ENCODE assay signal across 9 cellular contexts in genomic region chr1:200888349-200888838, GRCh38. TPM values are rescaled to one million over a fixed set of nuclear protein-coding genes. Genes with fewer than 3 reads are reported as not detected.
DNase-seq lines count a peak whose midpoint lies in the region; ATAC-seq and TF ChIP-seq lines count a peak whose summit lies in the region.
"Had no signal": no experiment of that assay in that cellular context is flagged by ENCODE, and none has a peak within 500 bp of the region (broad histone marks: within the 10 kb centered on the region; RNA-seq: fewer than 3 reads in every experiment).

No MANE protein-coding gene starts in this region.

- H3K4me3 ChIP-seq in KMS-11 (IDR thresholded peaks at IDR 0.05; ENCODE audit: insufficient read depth, low read depth, low read length) (peak overlapping the region; percentile 66), mucosa of descending colon (no peak overlapping the region)

- peak overlapping the region; percentile 54 for H3K27ac ChIP-seq in KMS-11

- ATAC-seq in GM21529 (IDR thresholded peaks at IDR 0.05; ENCODE audit: unreplicated experiment) (peak; percentile 90), mucosa of descending colon (peak; percentile 51)
- peak; percentile 88 for ATAC-seq in activated CD8-positive, alpha-beta T cell treated with anti-CD3 and anti-CD28 coated beads for 36 hours

- H3K36me3 ChIP-seq in KMS-11 (ENCODE audit: insufficient read depth) = no peaks in the 10 kb centered on the region
- no peaks in the 10 kb centered on the region for H3K36me3 ChIP-seq in mucosa of descending colon (ENCODE audit: low read depth)

- H3K4me2 ChIP-seq in KMS-11 = peak overlapping the region; percentile 98

- peak overlapping the region; percentile 26; the same call in 1 of the 2 replicates for H3K9ac ChIP-seq in KMS-11

- no peaks in the 10 kb centered on the region for H3K9me3 Mint-ChIP-seq in activated CD8-positive, alpha-beta T cell treated with anti-CD3 and anti-CD28 coated beads for 36 hours

- peaks cover 58% of the 10 kb centered on the region for H3K4me1 Mint-ChIP-seq in activated CD8-positive, alpha-beta T cell treated with anti-CD3 and anti-CD28 coated beads for 36 hours (ENCODE audit: low read depth)

- peak overlapping the region; percentile 32 for H2AFZ ChIP-seq in KMS-11 (ENCODE audit: low read depth)

- H3K4me1 ChIP-seq in KMS-11 (ENCODE audit: low read depth, poor library complexity, severe bottlenecking) = peaks cover 91% of the 10 kb centered on the region
- H3K4me1 ChIP-seq in mucosa of descending colon (ENCODE audit: low read depth) = peaks cover 11% of the 10 kb centered on the region

- no peaks in the 10 kb centered on the region for H3K27me3 ChIP-seq in KMS-11 (ENCODE audit: insufficient read depth, low read depth)

- intact Hi-C loops in activated CD8-positive, alpha-beta T cell treated with anti-CD3 and anti-CD28 coated beads for 36 hours (cut with micrococcal nuclease) = loop anchor here (2.0 kb wide), 1 partner anchor 16 kb away; no protein-coding TSS in a partner anchor
- intact Hi-C loops in mucosa of descending colon (cut with DNase I, micrococcal nuclease) = no loop called here

- DNase-seq in activated CD8-positive, alpha-beta T cell treated with anti-CD3 and anti-CD28 coated beads for 36 hours = peak; percentile 86
- DNase-seq in mucosa of descending colon = peak; percentile 41 to 70 (median 59)
- no peak for DNase-seq in NCI-H1694 (lab: John Stamatoyannopoulos, UW)
- DNase-seq in ecto neural progenitor cell (ENCODE audit: low spot score) = no peak
- DNase-seq in NCI-H69 (lab: John Stamatoyannopoulos, UW) = no peak

- TF ChIP-seq POLR2A in GM10847 (IDR thresholded peaks at IDR 0.05; ENCODE audit: extremely low read depth, insufficient read length) = peak; percentile 68

- no peak overlapping the region for H3K27ac Mint-ChIP-seq in activated CD8-positive, alpha-beta T cell treated with anti-CD3 and anti-CD28 coated beads for 36 hours

- H3K79me2 ChIP-seq in KMS-11 (ENCODE audit: insufficient read depth, low read depth) = peaks cover 16% of the 10 kb centered on the region

- H4K20me1 ChIP-seq in KMS-11 (ENCODE audit: insufficient read depth) = no peaks in the 10 kb centered on the region

- TF ChIP-seq CTCF in KMS-11 (conservative IDR thresholded peaks at IDR 0.05; ENCODE audit: low read depth, low read length) = no peak
- TF ChIP-seq CTCF in activated CD8-positive, alpha-beta T cell treated with anti-CD3 and anti-CD28 coated beads for 36 hours (IDR thresholded peaks at IDR 0.05) = no peak
- TF ChIP-seq CTCF in mucosa of descending colon (IDR thresholded peaks at IDR 0.05) = no peak

- CTCF ChIA-PET in activated CD8-positive, alpha-beta T cell treated with anti-CD3 and anti-CD28 coated beads for 36 hours (lab: Charles Lee) = interaction anchor here (0.8 to 2.2 kb wide), 9 partner anchors 9 to 266 kb away, joined by 3 to 6 read pairs (median 5); partner anchors contain the start of gene KIF21B

- POLR2A ChIA-PET in activated CD8-positive, alpha-beta T cell treated with anti-CD3 and anti-CD28 coated beads for 36 hours (lab: Charles Lee) = interaction anchor here (1.0 to 2.6 kb wide), 7 partner anchors 9 to 59 kb away, joined by 3 to 29 read pairs (median 7); no protein-coding TSS in a partner anchor

- H3K9me3 ChIP-seq in mucosa of descending colon = no peaks in the 10 kb centered on the region

- H3K36me3 Mint-ChIP-seq in activated CD8-positive, alpha-beta T cell treated with anti-CD3 and anti-CD28 coated beads for 36 hours (ENCODE audit: low read depth) = no peaks in the 10 kb centered on the region

- H3K4me3 Mint-ChIP-seq in activated CD8-positive, alpha-beta T cell treated with anti-CD3 and anti-CD28 coated beads for 36 hours = peak overlapping the region; percentile 29

- H3K27me3 Mint-ChIP-seq in activated CD8-positive, alpha-beta T cell treated with anti-CD3 and anti-CD28 coated beads for 36 hours = peaks cover 26% of the 10 kb centered on the region

RNA-seq across cellular contexts. Expression of gene INAVA, which starts 6.3 kb away (rescaled TPM):
- total RNA-seq in activated CD8-positive, alpha-beta T cell treated with anti-CD3 and anti-CD28 coated beads for 36 hours = not detected
- total RNA-seq in mucosa of descending colon = 100 to 1,000 TPM in 2 of 3 donors, 10 to 100 TPM in 1; 82.0 to 238 (median 171) TPM

RNA-seq across cellular contexts. Expression of gene GPR25, which starts 15.6 kb away (rescaled TPM):
- total RNA-seq in activated CD8-positive, alpha-beta T cell treated with anti-CD3 and anti-CD28 coated beads for 36 hours = under 1 TPM; 0.29 to 0.34 TPM
- not detected for total RNA-seq in mucosa of descending colon
- total RNA-seq: kidney epithelial cell had no signal

Comparison
In these comparisons a context has a peak if more than half of its experiments do, and no peak if none do; other contexts are left out.
1. DNase-seq: peak in activated CD8-positive, alpha-beta T cell treated with anti-CD3 and anti-CD28 coated beads for 36 hours (single experiment) and mucosa of descending colon (3 of 3); none in NCI-H1694 (single experiment), ecto neural progenitor cell (single experiment) and NCI-H69 (single experiment).
2. RNA of gene INAVA, which starts 6.3 kb away (total RNA-seq): 82.0 to 238 TPM in mucosa of descending colon; not detected in activated CD8-positive, alpha-beta T cell treated with anti-CD3 and anti-CD28 coated beads for 36 hours; every median in the first group is over 10 times any median in the second.
3. Peak in every context shown above with its lines, with median percentiles within 50 percentile points of each other: ATAC-seq.